In the genomic region with DNA sequence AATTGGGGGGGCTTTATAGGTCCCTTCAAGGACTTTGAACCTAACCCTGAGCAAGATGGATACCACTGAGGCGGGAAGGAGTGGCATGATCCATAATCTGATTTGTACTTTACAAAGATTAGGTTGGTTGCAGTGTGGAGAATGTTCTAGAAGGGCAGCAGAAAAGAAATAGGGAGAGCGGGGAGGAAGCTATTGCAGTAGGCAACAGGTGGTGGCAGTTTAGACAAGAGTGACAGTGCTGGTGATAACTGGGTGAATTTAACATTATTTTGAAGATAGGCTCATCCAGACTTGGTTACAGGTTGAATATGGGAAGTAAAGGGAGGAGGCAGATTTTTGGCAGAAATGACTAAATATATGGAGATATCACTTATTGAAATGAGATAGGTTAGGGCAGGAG, we compare ENCODE assay signal across 8 cellular contexts.
"Had no signal": no experiment of that assay in that cellular context is flagged by ENCODE, and none has a peak within 500 bp of the region (broad histone marks: within the 10 kb centered on the region; RNA-seq: fewer than 3 reads in every experiment).

No MANE protein-coding gene starts in this region.

- DNase-seq: GDM1, GF-D8 had no signal

- H3K4me3 ChIP-seq: GM12878 had no signal

- FAIRE-seq: G401.6, GM12878, GM12891, GM12892, GM18507, GM19239 had no signal
